36 cellular contexts compared by ENCODE assay signal in the genomic region with DNA sequence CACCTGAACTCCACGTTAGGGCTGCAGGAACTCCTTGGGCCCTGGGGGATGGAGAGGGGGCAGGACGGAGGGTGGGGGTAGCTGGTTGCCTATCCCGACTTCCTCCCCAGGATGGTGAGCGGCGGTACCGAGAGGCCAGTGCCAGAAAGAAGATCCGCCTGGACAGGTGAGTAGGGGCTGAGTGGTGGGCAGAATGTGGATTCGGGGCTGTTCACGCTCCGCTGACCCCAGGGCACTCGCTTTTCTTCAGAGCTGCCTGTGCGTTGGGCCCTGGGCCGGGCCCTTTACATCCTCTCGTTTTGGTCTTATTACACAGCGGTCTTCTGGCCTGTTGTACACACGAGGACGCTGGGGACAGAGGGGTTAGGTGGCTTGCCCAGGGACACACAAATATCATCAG. TPM values are rescaled to one million over a fixed set of nuclear protein-coding genes. Genes with fewer than 3 reads are reported as not detected.
"Had no signal": no experiment of that assay in that cellular context is flagged by ENCODE, and none has a peak within 500 bp of the region (broad histone marks: within the 10 kb centered on the region; RNA-seq: fewer than 3 reads in every experiment).

No MANE protein-coding gene starts in this region.

- H3K9me3 Mint-ChIP-seq: activated CD4-positive, alpha-beta memory T cell treated with anti-CD3 and anti-CD28 coated beads, Interleukin-2, amount 10 ng/mL, durations not matched to agents 7 days and 5 days; activated naive CD8-positive, alpha-beta T cell treated with anti-CD3 and anti-CD28 coated beads for 36 hours; T-cell had no signal

- H3K4me3 ChIP-seq: K562, Peyer's patch, SJSA1 had no signal

- H3K27ac ChIP-seq: brain microvascular endothelial cell, SJSA1, VCaP had no signal

- H3K9me3 ChIP-seq: Peyer's patch, SJSA1, SK-N-SH had no signal

- ATAC-seq: activated CD8-positive, alpha-beta memory T cell treated with anti-CD3 and anti-CD28 coated beads, Interleukin-2, amount 10 ng/mL, durations not matched to agents 7 days and 5 days; K562; PC-3; T-cell had no signal

- H3K4me3 Mint-ChIP-seq: activated CD4-positive, alpha-beta memory T cell treated with anti-CD3 and anti-CD28 coated beads, Interleukin-2, amount 10 ng/mL, durations not matched to agents 7 days and 5 days; activated CD8-positive, alpha-beta memory T cell treated with anti-CD3 and anti-CD28 coated beads, Interleukin-2, amount 10 ng/mL, durations not matched to agents 7 days and 5 days; activated naive CD8-positive, alpha-beta T cell treated with anti-CD3 and anti-CD28 coated beads for 36 hours; T-cell had no signal

- H3K36me3 ChIP-seq: brain microvascular endothelial cell, SJSA1 had no signal

- H3K9ac ChIP-seq: SK-N-SH had no signal

- H3K27me3 ChIP-seq: brain microvascular endothelial cell, Peyer's patch, SJSA1 had no signal

- H3K27me3 Mint-ChIP-seq: activated CD4-positive, alpha-beta memory T cell treated with anti-CD3 and anti-CD28 coated beads, Interleukin-2, amount 10 ng/mL, durations not matched to agents 7 days and 5 days; activated CD8-positive, alpha-beta memory T cell treated with anti-CD3 and anti-CD28 coated beads, Interleukin-2, amount 10 ng/mL, durations not matched to agents 7 days and 5 days; activated naive CD8-positive, alpha-beta T cell treated with anti-CD3 and anti-CD28 coated beads for 36 hours; T-cell had no signal

- H3K27ac Mint-ChIP-seq: activated CD4-positive, alpha-beta memory T cell treated with anti-CD3 and anti-CD28 coated beads, Interleukin-2, amount 10 ng/mL, durations not matched to agents 7 days and 5 days; activated CD8-positive, alpha-beta memory T cell treated with anti-CD3 and anti-CD28 coated beads, Interleukin-2, amount 10 ng/mL, durations not matched to agents 7 days and 5 days; activated naive CD8-positive, alpha-beta T cell treated with anti-CD3 and anti-CD28 coated beads for 36 hours; T-cell had no signal

- H3K36me3 Mint-ChIP-seq: activated CD8-positive, alpha-beta memory T cell treated with anti-CD3 and anti-CD28 coated beads, Interleukin-2, amount 10 ng/mL, durations not matched to agents 7 days and 5 days; activated naive CD8-positive, alpha-beta T cell treated with anti-CD3 and anti-CD28 coated beads for 36 hours; T-cell had no signal

- H3K4me1 ChIP-seq: SJSA1 had no signal

- DNase-seq: activated CD4-positive, alpha-beta memory T cell treated with anti-CD3 and anti-CD28 coated beads, Interleukin-2, amount 10 ng/mL, durations not matched to agents 7 days and 5 days; activated CD4-positive, alpha-beta T cell treated with anti-CD3 and anti-CD28 coated beads for 1 hour; activated CD4-positive, alpha-beta T cell treated with anti-CD3 and anti-CD28 coated beads for 48 hours; activated CD4-positive, CD25-positive, alpha-beta regulatory T cell; activated CD8-positive, alpha-beta memory T cell treated with anti-CD3 and anti-CD28 coated beads for 24 hours; activated CD8-positive, alpha-beta memory T cell treated with anti-CD3 and anti-CD28 coated beads, Interleukin-2, amount 10 ng/mL, durations not matched to agents 7 days and 5 days; activated CD8-positive, alpha-beta memory T cell treated with anti-CD3 and anti-CD28 coated beads, Interleukin-2, amount 50 U/mL, for 48 hours; activated effector memory CD4-positive, alpha-beta T cell treated with Interleukin-2 at 50 U/mL for 16 hours; activated naive CD4-positive, alpha-beta T cell; activated naive CD4-positive, alpha-beta T cell treated with anti-CD3 and anti-CD28 coated beads, Interleukin-2, amount 50 U/mL, for 16 hours; activated naive CD8-positive, alpha-beta T cell treated with anti-CD3 and anti-CD28 coated beads for 36 hours; activated T-cell treated with anti-CD3 and anti-CD28 coated beads, Interleukin-2, amount 50 U/mL, for 48 hours; amniotic stem cell; aorta; brain microvascular endothelial cell; central memory CD4-positive, alpha-beta T cell; NCI-H1105; NCI-H1417 treated with DMSO at 0.1 percent for 48 hours; NCI-H1694; NCI-H1930; NCI-H2081 treated with DMSO at 0.1 percent for 48 hours; NCI-H226; NCI-H524 treated with DMSO at 0.1 percent for 48 hours; PC-3; Peyer's patch; RPMI8226; SHP77 treated with DMSO at 0.1 percent for 48 hours; SK-N-SH; T-cell; T-helper 2 cell; T-helper 9 cell had no signal

- H3K4me2 ChIP-seq: SK-N-SH had no signal

RNA-seq across cellular contexts. Expression of a gene that starts 20.8 kb away (rescaled TPM):
- total RNA-seq: activated CD4-positive, alpha-beta memory T cell treated with anti-CD3 and anti-CD28 coated beads, Interleukin-2, amount 10 ng/mL, durations not matched to agents 7 days and 5 days; activated CD8-positive, alpha-beta memory T cell treated with anti-CD3 and anti-CD28 coated beads, Interleukin-2, amount 10 ng/mL, durations not matched to agents 7 days and 5 days; activated naive CD8-positive, alpha-beta T cell treated with anti-CD3 and anti-CD28 coated beads for 36 hours; aorta; K562; M059J; NCI-H460; PC-3; SJSA1; T-cell had no signal
- polyA plus RNA-seq: K562, SK-N-SH had no signal

RNA-seq across cellular contexts. Expression of a gene that starts 39.0 kb away (rescaled TPM):
- total RNA-seq: activated CD8-positive, alpha-beta memory T cell treated with anti-CD3 and anti-CD28 coated beads, Interleukin-2, amount 10 ng/mL, durations not matched to agents 7 days and 5 days; K562; M059J; NCI-H460; PC-3; SJSA1 had no signal
- polyA plus RNA-seq: K562 had no signal
